In the genomic region with DNA sequence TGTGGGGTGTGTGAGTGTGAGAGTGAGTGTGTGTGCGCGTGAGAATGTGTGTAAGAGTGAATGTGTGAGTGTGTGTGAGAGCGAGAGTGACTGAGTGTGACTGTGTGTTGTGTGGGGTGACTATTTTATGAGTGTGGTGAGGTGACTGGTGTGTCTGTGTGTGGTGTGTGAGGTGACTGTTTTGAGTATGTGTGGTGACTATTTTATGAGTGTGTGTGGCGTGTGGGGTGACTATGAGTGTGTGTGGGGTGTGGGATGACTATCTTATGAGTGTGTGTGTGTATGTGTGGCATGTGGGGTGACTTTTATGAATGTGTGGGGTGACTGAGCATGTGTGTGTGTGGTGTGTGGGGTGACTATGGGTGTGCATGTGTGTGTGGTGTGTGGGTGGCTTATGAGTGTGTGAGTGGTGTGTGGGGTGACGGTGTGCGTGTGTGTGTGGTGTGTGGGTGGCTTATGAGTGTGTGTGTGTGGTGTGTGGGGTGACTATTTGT, we compare ENCODE assay signal across 10 cellular contexts.
DNase-seq lines count a peak whose midpoint lies in the region; ATAC-seq and TF ChIP-seq lines count a peak whose summit lies in the region.
"Had no signal": no experiment of that assay in that cellular context is flagged by ENCODE, and none has a peak within 500 bp of the region (broad histone marks: within the 10 kb centered on the region; RNA-seq: fewer than 3 reads in every experiment).

No MANE protein-coding gene starts in this region.

- H3K27ac ChIP-seq in VCaP, result peak overlapping the region; percentile 27; the same call in 1 of the 2 replicates
- no peak overlapping the region for H3K27ac ChIP-seq in endodermal cell (ENCODE audit: low read depth, low read length)
- H3K27ac ChIP-seq: KMS-11 had no signal

- no peak for TF ChIP-seq CTCF in VCaP (conservative IDR thresholded peaks at IDR 0.05)
- TF ChIP-seq CTCF in foreskin fibroblast (IDR thresholded peaks at IDR 0.05; ENCODE audit: low read depth, low read length), result no peak
- TF ChIP-seq CTCF in endodermal cell (conservative IDR thresholded peaks at IDR 0.05), result no peak

- peaks cover 22% of the 10 kb centered on the region in 2 donors for H3K4me1 Mint-ChIP-seq in stimulated activated naive B cell treated with anti-CD40 and anti-IgM and Interleukin-4, amounts not matched to agents 10 μg/mL and 1 μg/mL and 100 μg/mL, for 72 hours
- H3K4me1 Mint-ChIP-seq in endodermal cell, result no peaks in the 10 kb centered on the region
- peaks cover 12 to 31% (median 17%) of the 10 kb centered on the region in 4 donors for H3K4me1 Mint-ChIP-seq in naive thymus-derived CD8-positive, alpha-beta T cell

- ATAC-seq in stimulated activated naive B cell treated with anti-CD40 and anti-IgM and Interleukin-4, amounts not matched to agents 10 μg/mL and 1 μg/mL and 100 μg/mL, for 72 hours (replicated peaks), result peak; percentile 54 to 56
- no peak for ATAC-seq in naive thymus-derived CD8-positive, alpha-beta T cell

- no peak overlapping the region for H3K27ac Mint-ChIP-seq in stimulated activated naive B cell treated with anti-CD40 and anti-IgM and Interleukin-4, amounts not matched to agents 10 μg/mL and 1 μg/mL and 100 μg/mL, for 72 hours
- no peak overlapping the region for H3K27ac Mint-ChIP-seq in endodermal cell
- H3K27ac Mint-ChIP-seq in naive thymus-derived CD8-positive, alpha-beta T cell, result no peak overlapping the region

- no peak overlapping the region for H3K4me3 Mint-ChIP-seq in stimulated activated naive B cell treated with anti-CD40 and anti-IgM and Interleukin-4, amounts not matched to agents 10 μg/mL and 1 μg/mL and 100 μg/mL, for 72 hours
- no peak overlapping the region for H3K4me3 Mint-ChIP-seq in endodermal cell
- no peak overlapping the region for H3K4me3 Mint-ChIP-seq in naive thymus-derived CD8-positive, alpha-beta T cell

- peak; percentile 66 for DNase-seq in activated CD4-positive, alpha-beta T cell treated with anti-CD3 and anti-CD28 coated beads for 48 hours
- DNase-seq in activated CD4-positive, alpha-beta T cell treated with anti-CD3 and anti-CD28 coated beads, Interleukin-2, amount 50 U/mL, for 1 hour, result no peak
- DNase-seq in foreskin fibroblast, result peak; percentile 51 to 60
- DNase-seq in stimulated activated naive B cell treated with anti-CD40 and anti-IgM and Interleukin-4, amounts not matched to agents 10 μg/mL and 1 μg/mL and 100 μg/mL, for 72 hours, result no peak
- DNase-seq in endodermal cell, result no peak
- DNase-seq in naive thymus-derived CD8-positive, alpha-beta T cell, result no peak
- DNase-seq in NCI-H510A treated with DMSO at 0.1 percent for 48 hours (lab: John Stamatoyannopoulos, UW), result no peak
- DNase-seq: SW 1271 had no signal

- H3K27me3 Mint-ChIP-seq in stimulated activated naive B cell treated with anti-CD40 and anti-IgM and Interleukin-4, amounts not matched to agents 10 μg/mL and 1 μg/mL and 100 μg/mL, for 72 hours, result no peaks in the 10 kb centered on the region
- no peaks in the 10 kb centered on the region for H3K27me3 Mint-ChIP-seq in endodermal cell (ENCODE audit: insufficient read depth)
- H3K27me3 Mint-ChIP-seq in naive thymus-derived CD8-positive, alpha-beta T cell, result no peaks in the 10 kb centered on the region

- POLR2A ChIA-PET in naive thymus-derived CD8-positive, alpha-beta T cell (lab: Charles Lee), result no interaction called here

- H3K9ac ChIP-seq in endodermal cell (ENCODE audit: extremely low read depth, low read length, poor library complexity, severe bottlenecking), result no peak overlapping the region
- H3K9ac ChIP-seq: KMS-11 had no signal

- H3K36me3 ChIP-seq in endodermal cell (ENCODE audit: control insufficient read depth, insufficient read depth, low read length), result peaks cover 7% of the 10 kb centered on the region

- H3K36me3 Mint-ChIP-seq in stimulated activated naive B cell treated with anti-CD40 and anti-IgM and Interleukin-4, amounts not matched to agents 10 μg/mL and 1 μg/mL and 100 μg/mL, for 72 hours, result peaks cover 10 to 20% of the 10 kb centered on the region in 2 donors
- peaks cover 6% of the 10 kb centered on the region for H3K36me3 Mint-ChIP-seq in endodermal cell (ENCODE audit: low read depth)
- H3K36me3 Mint-ChIP-seq in naive thymus-derived CD8-positive, alpha-beta T cell, result peaks cover 0 to 12% (median 0%) of the 10 kb centered on the region in 3 donors

- H3K9me3 Mint-ChIP-seq in stimulated activated naive B cell treated with anti-CD40 and anti-IgM and Interleukin-4, amounts not matched to agents 10 μg/mL and 1 μg/mL and 100 μg/mL, for 72 hours, result no peaks in the 10 kb centered on the region
- no peaks in the 10 kb centered on the region for H3K9me3 Mint-ChIP-seq in endodermal cell
- H3K9me3 Mint-ChIP-seq in naive thymus-derived CD8-positive, alpha-beta T cell, result no peaks in the 10 kb centered on the region

- H3K4me3 ChIP-seq in foreskin fibroblast (ENCODE audit: low read depth in 1 of 2, low read length in 2 of 2) (no peak overlapping the region), endodermal cell (ENCODE audit: low read length) (no peak overlapping the region)

- 92 to 100% methylated on average over 3 to 6 of the region's 6 CpGs for WGBS in endodermal cell (ENCODE audit: insufficient coverage in 1 of 2, insufficient read length in 1 of 2), 2 experiments

- H3K27me3 ChIP-seq in endodermal cell (ENCODE audit: control insufficient read depth, insufficient read depth, low read length, poor library complexity, severe bottlenecking), result no peaks in the 10 kb centered on the region

- H3K9me3 ChIP-seq in endodermal cell (ENCODE audit: control insufficient read depth, low read length), result no peaks in the 10 kb centered on the region

- peaks cover 8% of the 10 kb centered on the region for H3K4me1 ChIP-seq in endodermal cell (ENCODE audit: control insufficient read depth, insufficient read depth, low read length)

Comparison
In these comparisons a context has a peak if more than half of its experiments do, and no peak if none do; other contexts are left out.
1. DNase-seq: peak in activated CD4-positive, alpha-beta T cell treated with anti-CD3 and anti-CD28 coated beads for 48 hours (single experiment) and foreskin fibroblast (2 of 2); none in activated CD4-positive, alpha-beta T cell treated with anti-CD3 and anti-CD28 coated beads, Interleukin-2, amount 50 U/mL, for 1 hour (single experiment), stimulated activated naive B cell treated with anti-CD40 and anti-IgM and Interleukin-4, amounts not matched to agents 10 μg/mL and 1 μg/mL and 100 μg/mL, for 72 hours (single experiment), endodermal cell (single experiment), naive thymus-derived CD8-positive, alpha-beta T cell (0 of 10) and NCI-H510A treated with DMSO at 0.1 percent for 48 hours (single experiment).
2. ATAC-seq: peak in stimulated activated naive B cell treated with anti-CD40 and anti-IgM and Interleukin-4, amounts not matched to agents 10 μg/mL and 1 μg/mL and 100 μg/mL, for 72 hours (2 of 2); none in naive thymus-derived CD8-positive, alpha-beta T cell (0 of 2).